ENCODE assay signal across 27 cellular contexts in the genomic region with DNA sequence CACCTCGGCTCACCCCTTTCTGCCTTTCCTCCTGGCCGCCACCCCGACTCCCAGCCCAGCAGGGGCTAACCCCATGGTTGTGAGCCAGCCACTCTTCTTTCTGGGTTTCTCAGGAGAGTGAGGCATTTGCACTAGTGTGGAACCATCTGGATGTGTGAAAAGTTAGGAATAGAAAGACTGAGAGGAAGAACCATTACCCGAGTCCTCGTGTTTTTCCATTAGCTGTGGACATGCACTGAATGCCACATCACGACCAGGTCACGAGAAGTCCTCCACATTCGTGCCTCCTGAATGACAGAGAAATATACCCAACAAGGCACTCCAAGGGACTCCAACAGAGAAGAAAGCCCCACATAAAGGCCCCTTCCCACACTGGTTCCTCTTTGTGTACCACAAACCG. TPM values are rescaled to one million over a fixed set of nuclear protein-coding genes. Genes with fewer than 3 reads are reported as not detected.
DNase-seq lines count a peak whose midpoint lies in the region; ATAC-seq and TF ChIP-seq lines count a peak whose summit lies in the region.
"Had no signal": no experiment of that assay in that cellular context is flagged by ENCODE, and none has a peak within 500 bp of the region (broad histone marks: within the 10 kb centered on the region; RNA-seq: fewer than 3 reads in every experiment).

No MANE protein-coding gene starts in this region.

- 82 to 90% (median 86%) methylated on average over 9 of the region's 9 CpGs for WGBS in stomach, 5 donors

- H3K4me1 ChIP-seq in osteoblast (ENCODE audit: insufficient read depth, low read length) (no peaks in the 10 kb centered on the region), stomach (peaks cover 0 to 4% (median 0%) of the 10 kb centered on the region in 4 donors)
- H3K4me1 ChIP-seq: A549, Caco-2 had no signal

- H3K9me3 ChIP-seq in osteoblast (ENCODE audit: low read depth, low read length): peaks cover 3% of the 10 kb centered on the region
- H3K9me3 ChIP-seq in stomach: peaks cover 0 to 12% (median 8%) of the 10 kb centered on the region in 4 donors
- H3K9me3 ChIP-seq: Caco-2, MG63 had no signal

- H3K27me3 ChIP-seq in osteoblast (ENCODE audit: insufficient read depth, low read length) (peaks cover 19% of the 10 kb centered on the region), stomach (peaks cover 0 to 20% (median 0%) of the 10 kb centered on the region in 3 donors)
- H3K27me3 ChIP-seq: MG63 had no signal

- DNase-seq in CD1c-positive myeloid dendritic cell (ENCODE audit: extremely low spot score): peak; percentile 10
- DNase-seq in KBM-7: peak; percentile 17
- DNase-seq in left lobe of liver (ENCODE audit: low spot score): no peak
- peak; percentile 54 for DNase-seq in osteoblast (ENCODE audit: insufficient read length, low spot score, missing footprints)
- no peak for DNase-seq in NCI-H2081 treated with DMSO at 0.1 percent for 48 hours (lab: John Stamatoyannopoulos, UW)
- DNase-seq in HFFc6: no peak
- DNase-seq in stomach: no peak
- DNase-seq: AML-193; C1 segment of cervical spinal cord; Caco-2; CD8-positive, alpha-beta T cell; MG63; NCI-H1092; NCI-H1417 treated with DMSO at 0.1 percent for 48 hours; NCI-H1694 treated with DMSO at 0.1 percent for 48 hours; NCI-H2081; NCI-H2171 treated with DMSO at 0.1 percent for 48 hours; NCI-H524 treated with DMSO at 0.1 percent for 48 hours; NCI-H82; NK-92 treated with Interleukin-12 subunit alpha and Interleukin-12 subunit beta, amount 100 ng/mL, for 24 hours; PC-9; SHP77; T-cell had no signal

- TF ChIP-seq EP300 in stomach (IDR thresholded peaks at IDR 0.05): no peak

- intact Hi-C loops in stomach (cut with DNase I; ENCODE audit: low total_unique reads): no loop called here

- H3K4me1 Mint-ChIP-seq in HFFc6 (ENCODE audit: low read depth): no peaks in the 10 kb centered on the region
- H3K4me1 Mint-ChIP-seq: T-cell had no signal

- no peak overlapping the region for H3K4me3 Mint-ChIP-seq in HFFc6
- H3K4me3 Mint-ChIP-seq: CD8-positive, alpha-beta T cell; T-cell had no signal

- H3K27ac ChIP-seq in osteoblast (ENCODE audit: low read depth, low read length) (no peak overlapping the region), stomach (no peak overlapping the region)
- H3K27ac ChIP-seq: A549, PC-9 had no signal

- H3K4me3 ChIP-seq in osteoblast (ENCODE audit: insufficient read depth, low read length): no peak overlapping the region
- no peak overlapping the region for H3K4me3 ChIP-seq in stomach
- H3K4me3 ChIP-seq: A549, K562, MG63, PC-9 had no signal

- in situ Hi-C loops in KBM-7 (cut with MboI; ENCODE audit: low pct_unique_long_range_greater_than_20kb, low sequenced_read_pairs): no loop called here

- H3K79me2 ChIP-seq in osteoblast (ENCODE audit: insufficient read depth, low read length): no peaks in the 10 kb centered on the region

- TF ChIP-seq POLR2A in stomach (IDR thresholded peaks at IDR 0.05): no peak

- H3K27me3 Mint-ChIP-seq in HFFc6 (ENCODE audit: insufficient read depth): peaks cover 34% of the 10 kb centered on the region

- peaks cover 3% of the 10 kb centered on the region; the same call in 1 of the 2 replicates for H3K36me3 Mint-ChIP-seq in HFFc6 (ENCODE audit: low read depth)
- H3K36me3 Mint-ChIP-seq: CD8-positive, alpha-beta T cell; T-cell had no signal

- no peak for TF ChIP-seq CTCF in osteoblast (IDR thresholded peaks at IDR 0.05; ENCODE audit: extremely low read depth, low read depth, low read length)
- no peak for TF ChIP-seq CTCF in HFFc6 (IDR thresholded peaks at IDR 0.05)
- no peak for TF ChIP-seq CTCF in stomach (IDR thresholded peaks at IDR 0.05)

- H4K20me1 ChIP-seq in osteoblast (ENCODE audit: insufficient read depth, low read length): no peaks in the 10 kb centered on the region

- no peaks in the 10 kb centered on the region for H3K36me3 ChIP-seq in osteoblast (ENCODE audit: insufficient read depth, low read length)
- H3K36me3 ChIP-seq in stomach: no peaks in the 10 kb centered on the region
- H3K36me3 ChIP-seq: MG63 had no signal

- no peak overlapping the region for H2AFZ ChIP-seq in osteoblast (ENCODE audit: low read length)
- H2AFZ ChIP-seq: PC-9 had no signal

- peaks cover 10% of the 10 kb centered on the region; the same call in 1 of the 2 replicates for H3K9me3 Mint-ChIP-seq in HFFc6

- H3K4me2 ChIP-seq in osteoblast (ENCODE audit: insufficient read depth, low read length): no peak overlapping the region
- H3K4me2 ChIP-seq: A549, PC-9 had no signal

- H3K27ac Mint-ChIP-seq in HFFc6: no peak overlapping the region
- H3K27ac Mint-ChIP-seq: CD8-positive, alpha-beta T cell; T-cell had no signal

- peak; percentile 13 for ATAC-seq in left lobe of liver
- ATAC-seq in GM18868 (IDR thresholded peaks at IDR 0.05; ENCODE audit: unreplicated experiment): no peak
- ATAC-seq: A549; CD8-positive, alpha-beta T cell; HCT116; K562; T-cell had no signal

RNA-seq across cellular contexts. Expression of gene RAD18, which starts 18.0 kb away (rescaled TPM):
- total RNA-seq in left lobe of liver: 3.8 TPM
- total RNA-seq in osteoblast: 7.6 and 8.8 TPM in 2 replicates
- 10 to 100 TPM; 25.0 to 34.0 (median 31.9) TPM for total RNA-seq in HFFc6 (2021; fragmentation: NEBNext Ultra II Directional; extraction: Animal tissue kit (Norgen Biotek cat#: 25700))
- 10 to 100 TPM in 2 of 5 donors, 1 to 10 TPM in 3; 1.4 to 87.9 (median 9.0) TPM for total RNA-seq in stomach
- polyA plus RNA-seq in stomach: 1 to 10 TPM; 2.1 to 4.6 (median 2.2) TPM

Comparison
In these comparisons a context has a peak if more than half of its experiments do, and no peak if none do; other contexts are left out.
1. DNase-seq: peak in CD1c-positive myeloid dendritic cell (single experiment), KBM-7 (single experiment) and osteoblast (single experiment); none in left lobe of liver (single experiment), NCI-H2081 treated with DMSO at 0.1 percent for 48 hours (single experiment), HFFc6 (single experiment) and stomach (single experiment).